In the genomic region with DNA sequence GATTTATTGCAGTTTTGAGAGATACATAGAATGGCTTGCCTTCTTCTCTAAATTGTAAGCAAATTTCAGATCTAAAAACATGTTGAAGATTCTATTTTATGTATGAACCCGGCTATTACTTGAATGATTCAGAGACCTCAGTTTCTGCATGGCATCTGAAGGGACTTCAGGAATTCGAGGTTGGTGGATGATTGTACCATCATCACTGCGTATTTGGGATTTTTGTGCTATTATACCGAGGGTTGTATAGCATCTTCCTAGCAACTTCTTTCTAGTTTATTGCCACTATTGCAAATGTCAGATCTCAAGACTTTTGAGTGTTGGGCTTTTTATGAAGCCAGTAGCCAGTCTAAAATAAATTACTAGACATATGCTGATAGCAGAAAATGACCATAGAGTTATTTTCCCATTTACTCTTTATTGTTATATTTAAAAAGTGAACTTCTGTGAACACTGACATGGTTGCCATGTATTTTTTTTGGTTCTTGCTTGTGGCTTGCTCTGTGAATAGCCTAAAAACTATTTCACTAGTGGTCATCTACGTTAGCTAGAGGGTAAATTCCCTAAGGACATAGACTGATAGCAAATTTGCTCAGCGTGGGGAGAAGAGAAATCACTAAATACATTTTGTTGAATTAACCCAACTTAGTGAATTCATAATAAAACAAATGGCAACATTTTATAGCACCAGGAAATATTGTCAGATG, we compare ENCODE assay signal across 19 cellular contexts.
"Had no signal": no experiment of that assay in that cellular context is flagged by ENCODE, and none has a peak within 500 bp of the region (broad histone marks: within the 10 kb centered on the region; RNA-seq: fewer than 3 reads in every experiment).

No MANE protein-coding gene starts in this region.

- H3K4me3 Mint-ChIP-seq: activated naive CD8-positive, alpha-beta T cell treated with anti-CD3 and anti-CD28 coated beads, Interleukin-2, amount 50 U/mL, for 24 hours; nephron; stimulated activated naive CD8-positive, alpha-beta T cell treated with anti-CD3 and anti-CD28 coated beads, Interleukin-15, amount 100 ng/mL, for 72 hours had no signal

- H3K27me3 Mint-ChIP-seq: activated naive CD8-positive, alpha-beta T cell treated with anti-CD3 and anti-CD28 coated beads, Interleukin-2, amount 50 U/mL, for 24 hours; stimulated activated naive CD8-positive, alpha-beta T cell treated with anti-CD3 and anti-CD28 coated beads, Interleukin-15, amount 100 ng/mL, for 72 hours had no signal

- H3K4me3 ChIP-seq: esophagus muscularis mucosa, testis, upper lobe of right lung had no signal

- ATAC-seq: activated naive CD8-positive, alpha-beta T cell treated with anti-CD3 and anti-CD28 coated beads, Interleukin-2, amount 50 U/mL, for 24 hours; foreskin keratinocyte; left ventricle myocardium superior; right cardiac atrium; stimulated activated naive CD8-positive, alpha-beta T cell treated with anti-CD3 and anti-CD28 coated beads, Interleukin-15, amount 100 ng/mL, for 72 hours; upper lobe of right lung had no signal

- DNase-seq: activated CD4-positive, alpha-beta T cell treated with anti-CD3 and anti-CD28 coated beads for 1 hour; activated CD4-positive, alpha-beta T cell treated with anti-CD3 and anti-CD28 coated beads, Interleukin-2, amount 50 U/mL, for 4 hours; activated naive CD4-positive, alpha-beta T cell treated with Interleukin-2 at 50 U/mL for 16 hours; activated naive CD8-positive, alpha-beta T cell treated with anti-CD3 and anti-CD28 coated beads, Interleukin-2, amount 50 U/mL, for 24 hours; activated T-cell treated with anti-CD3 and anti-CD28 coated beads for 4 hours; aorta; foreskin keratinocyte; left ventricle myocardium superior; mesendoderm; nucleus accumbens; right cardiac atrium; stimulated activated naive CD8-positive, alpha-beta T cell treated with anti-CD3 and anti-CD28 coated beads, Interleukin-15, amount 100 ng/mL, for 72 hours; T-helper 1 cell; T1000; testis; upper lobe of right lung had no signal

- H3K9me3 ChIP-seq: esophagus muscularis mucosa, testis, upper lobe of right lung had no signal

- H3K27ac Mint-ChIP-seq: activated naive CD8-positive, alpha-beta T cell treated with anti-CD3 and anti-CD28 coated beads, Interleukin-2, amount 50 U/mL, for 24 hours; nephron; progenitor cell of endocrine pancreas; stimulated activated naive CD8-positive, alpha-beta T cell treated with anti-CD3 and anti-CD28 coated beads, Interleukin-15, amount 100 ng/mL, for 72 hours had no signal

- H3K27me3 ChIP-seq: esophagus muscularis mucosa, foreskin keratinocyte, testis, upper lobe of right lung had no signal

- H3K4me1 ChIP-seq: foreskin keratinocyte, testis, upper lobe of right lung had no signal

- H3K9me3 Mint-ChIP-seq: nephron had no signal

- H3K4me1 Mint-ChIP-seq: activated naive CD8-positive, alpha-beta T cell treated with anti-CD3 and anti-CD28 coated beads, Interleukin-2, amount 50 U/mL, for 24 hours; stimulated activated naive CD8-positive, alpha-beta T cell treated with anti-CD3 and anti-CD28 coated beads, Interleukin-15, amount 100 ng/mL, for 72 hours had no signal

- H3K36me3 ChIP-seq: esophagus muscularis mucosa, upper lobe of right lung had no signal
